17 cellular contexts compared by ENCODE assay signal in the genomic region with DNA sequence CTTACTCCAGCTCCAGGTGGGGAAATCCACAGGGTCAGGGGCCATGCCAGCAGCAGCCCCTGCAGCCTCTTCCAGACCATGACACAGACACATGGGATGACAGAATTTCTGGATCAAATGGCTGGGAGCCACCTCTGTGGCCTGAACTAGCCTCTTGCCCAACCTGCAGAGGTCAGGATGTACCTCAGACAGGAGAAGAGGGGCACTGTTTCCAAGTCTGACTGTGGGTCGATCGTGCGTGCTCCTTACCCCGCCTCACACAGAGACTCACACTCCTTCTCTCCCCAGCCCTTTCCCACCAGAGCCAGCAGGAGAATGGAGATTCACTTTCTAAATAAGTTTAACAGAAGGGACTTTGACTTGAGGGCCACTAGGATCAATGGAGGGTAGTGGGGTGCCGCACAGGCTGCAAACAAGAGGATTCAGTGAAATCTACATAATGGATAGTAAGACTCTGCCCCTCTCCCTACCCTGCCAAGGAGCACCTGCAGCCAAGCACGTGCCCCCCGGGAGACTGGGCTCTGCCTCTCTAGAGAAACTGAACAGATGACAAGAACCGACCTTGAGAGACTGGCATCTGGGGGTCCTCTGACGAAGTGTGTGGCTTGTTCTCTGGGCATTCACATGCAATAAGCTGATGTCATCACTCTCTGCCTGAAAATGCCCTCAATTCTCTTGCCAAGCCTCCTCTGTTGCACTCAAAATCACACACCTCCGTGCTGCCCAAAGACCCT.
"Had no signal": no experiment of that assay in that cellular context is flagged by ENCODE, and none has a peak within 500 bp of the region (broad histone marks: within the 10 kb centered on the region; RNA-seq: fewer than 3 reads in every experiment).

No MANE protein-coding gene starts in this region.

- H3K9me3 Mint-ChIP-seq: activated naive CD4-positive, alpha-beta T cell treated with anti-CD3 and anti-CD28 coated beads, Interleukin-2, amount 10 ng/mL, durations not matched to agents 7 days and 5 days; activated T-cell treated with anti-CD3 and anti-CD28 coated beads, Interleukin-2, amount 50 U/mL, for 4 hours; nephron; stimulated activated naive CD8-positive, alpha-beta T cell treated with anti-CD3 and anti-CD28 coated beads, Interleukin-15, Interleukin-2, amounts not matched to agents 100 ng/mL and 50 ng/mL, for 24 hours had no signal

- H3K27ac ChIP-seq: heart left ventricle, pancreas, psoas muscle, right atrium auricular region, tibial artery had no signal

- H3K36me3 ChIP-seq: heart left ventricle, pancreas, right atrium auricular region, tibial artery had no signal

- H3K4me1 ChIP-seq: pancreas, psoas muscle, right atrium auricular region, tibial artery had no signal

- H3K4me3 Mint-ChIP-seq: activated naive CD4-positive, alpha-beta T cell treated with anti-CD3 and anti-CD28 coated beads, Interleukin-2, amount 10 ng/mL, durations not matched to agents 7 days and 5 days; activated T-cell treated with anti-CD3 and anti-CD28 coated beads, Interleukin-2, amount 50 U/mL, for 4 hours; nephron; stimulated activated naive CD8-positive, alpha-beta T cell treated with anti-CD3 and anti-CD28 coated beads, Interleukin-15, Interleukin-2, amounts not matched to agents 100 ng/mL and 50 ng/mL, for 24 hours had no signal

- ATAC-seq: activated T-cell treated with anti-CD3 and anti-CD28 coated beads, Interleukin-2, amount 50 U/mL, for 4 hours; heart left ventricle; pancreas had no signal

- H3K36me3 Mint-ChIP-seq: activated naive CD4-positive, alpha-beta T cell treated with anti-CD3 and anti-CD28 coated beads, Interleukin-2, amount 10 ng/mL, durations not matched to agents 7 days and 5 days had no signal

- H3K4me3 ChIP-seq: heart left ventricle, pancreas, psoas muscle, right atrium auricular region, tibial artery had no signal

- H3K27ac Mint-ChIP-seq: activated naive CD4-positive, alpha-beta T cell treated with anti-CD3 and anti-CD28 coated beads, Interleukin-2, amount 10 ng/mL, durations not matched to agents 7 days and 5 days; nephron; stimulated activated naive CD8-positive, alpha-beta T cell treated with anti-CD3 and anti-CD28 coated beads, Interleukin-15, Interleukin-2, amounts not matched to agents 100 ng/mL and 50 ng/mL, for 24 hours had no signal

- H3K4me1 Mint-ChIP-seq: activated naive CD4-positive, alpha-beta T cell treated with anti-CD3 and anti-CD28 coated beads, Interleukin-2, amount 10 ng/mL, durations not matched to agents 7 days and 5 days; nephron had no signal

- H3K27me3 ChIP-seq: heart left ventricle, pancreas, right atrium auricular region had no signal

- H3K9me3 ChIP-seq: heart left ventricle, pancreas, psoas muscle, right atrium auricular region, tibial artery had no signal

- DNase-seq: activated CD4-positive, alpha-beta T cell treated with anti-CD3 and anti-CD28 coated beads for 4 hours; activated CD4-positive, alpha-beta T cell treated with anti-CD3 and anti-CD28 coated beads, Interleukin-2, amount 50 U/mL, for 48 hours; activated CD4-positive, CD25-positive, alpha-beta regulatory T cell; activated CD8-positive, alpha-beta memory T cell treated with anti-CD3 and anti-CD28 coated beads, Interleukin-2, amount 50 U/mL, for 48 hours; activated naive CD4-positive, alpha-beta T cell treated with anti-CD3 and anti-CD28 coated beads, Interleukin-2, amount 10 ng/mL, durations not matched to agents 7 days and 5 days; activated T-cell treated with anti-CD3 and anti-CD28 coated beads, Interleukin-2, amount 50 U/mL, for 4 hours; amygdala; cortex of kidney; heart left ventricle; pancreas; psoas muscle; stimulated activated CD4-positive, alpha-beta T cell treated with anti-CD3 and anti-CD28 coated beads, Interleukin-4, amount 100 ng/mL, for 24 hours; substantia nigra had no signal
